Comparison of ENCODE assay signal across 1 cellular context in genomic region chr3:134419214-134419965, GRCh38.
A peak's percentile ranks its signal among the peaks of the same experiment; 100 is the strongest.
TF ChIP-seq lines count a peak whose summit lies in the region.

No MANE protein-coding gene starts in this region.

TF ChIP-seq in HepG2, 621 proteins besides CTCF, POLR2A, EP300 and RAD21 (continued from another document and continues in another):
- TF ChIP-seq KLF11 (CRISPR knock-in tag; IDR thresholded peaks at IDR 0.05) (0 out of 2 replicates have a peak, but pooled peaks have one; percentile 27), RAD51 (IDR thresholded peaks at IDR 0.05; ENCODE audit: borderline replicate concordance) (no peak), KLF13 (CRISPR knock-in tag; IDR thresholded peaks at IDR 0.05) (no peak), ZBTB33 (CRISPR knock-in tag; IDR thresholded peaks at IDR 0.05) (no peak), NR2F1 (CRISPR knock-in tag; IDR thresholded peaks at IDR 0.05) (0 out of 4 replicates have a peak, but pooled peaks of 1 of the 2 experiments have one; percentile 39), ZNF614 (CRISPR knock-in tag; IDR thresholded peaks at IDR 0.05; ENCODE audit: borderline replicate concordance) (peak; percentile 67; the same call in 1 of the 2 replicates), ZNF569 (CRISPR knock-in tag; IDR thresholded peaks at IDR 0.05; ENCODE audit: borderline replicate concordance) (no peak), ZNF180 (CRISPR knock-in tag; IDR thresholded peaks at IDR 0.05; ENCODE audit: borderline replicate concordance, low read depth) (no peak), ZNF644 (CRISPR knock-in tag; IDR thresholded peaks at IDR 0.05; ENCODE audit: low read depth) (peak; percentile 89), ZNF18 (CRISPR knock-in tag; IDR thresholded peaks at IDR 0.05; ENCODE audit: insufficient replicate concordance) (no peak), MAX (IDR thresholded peaks at IDR 0.05) (peak; percentile 64), HOXA7 (CRISPR knock-in tag; IDR thresholded peaks at IDR 0.05) (no peak), TGIF2 (CRISPR knock-in tag; IDR thresholded peaks at IDR 0.05) (no peak), FOXJ3 (CRISPR knock-in tag; IDR thresholded peaks at IDR 0.05; ENCODE audit: borderline replicate concordance) (peak; percentile 66; the same call in 1 of the 2 replicates), ZBTB8A (CRISPR knock-in tag; IDR thresholded peaks at IDR 0.05; ENCODE audit: borderline replicate concordance, low read depth) (no peak), PAX8 (CRISPR knock-in tag; IDR thresholded peaks at IDR 0.05; ENCODE audit: borderline replicate concordance) (no peak), ZNF503 (CRISPR knock-in tag; IDR thresholded peaks at IDR 0.05) (peak; percentile 67; the same call in 1 of the 2 replicates), ZNF883 (CRISPR knock-in tag; IDR thresholded peaks at IDR 0.05; ENCODE audit: not compliant biosample characterization) (no peak), MBD4 (IDR thresholded peaks at IDR 0.05; ENCODE audit: borderline replicate concordance, low read length) (no peak), NAIF1 (CRISPR knock-in tag; IDR thresholded peaks at IDR 0.05; ENCODE audit: borderline replicate concordance) (no peak), CBFB (CRISPR knock-in tag; IDR thresholded peaks at IDR 0.05) (no peak), ZHX2 (IDR thresholded peaks at IDR 0.05; ENCODE audit: low read depth) (no peak), ZHX2 (CRISPR knock-in tag; IDR thresholded peaks at IDR 0.05; ENCODE audit: borderline replicate concordance) (no peak), RFXAP (CRISPR knock-in tag; IDR thresholded peaks at IDR 0.05; ENCODE audit: borderline replicate concordance) (peak; percentile 51; the same call in 1 of the 2 replicates), POGK (CRISPR knock-in tag; conservative IDR thresholded peaks at IDR 0.05) (no peak), ZNF460 (CRISPR knock-in tag; IDR thresholded peaks at IDR 0.05; ENCODE audit: borderline replicate concordance) (no peak; the same call in 1 of the 2 replicates), E2F2 (CRISPR knock-in tag; IDR thresholded peaks at IDR 0.05; ENCODE audit: borderline replicate concordance) (no peak), NR3C1 (CRISPR knock-in tag; IDR thresholded peaks at IDR 0.05) (no peak), ZNF577 (CRISPR knock-in tag; IDR thresholded peaks at IDR 0.05; ENCODE audit: borderline replicate concordance, low read depth) (no peak), HDAC6 (IDR thresholded peaks at IDR 0.05; ENCODE audit: low read depth, low read length) (no peak), MED8 (CRISPR knock-in tag; IDR thresholded peaks at IDR 0.05; ENCODE audit: insufficient replicate concordance) (no peak), NRL (CRISPR knock-in tag; IDR thresholded peaks at IDR 0.05; ENCODE audit: borderline replicate concordance) (no peak), ZNF281 (CRISPR knock-in tag; IDR thresholded peaks at IDR 0.05; ENCODE audit: borderline replicate concordance) (peak; percentile 59; the same call in 1 of the 2 replicates), PHB2 (IDR thresholded peaks at IDR 0.05; ENCODE audit: partially characterized antibody) (no peak), ELF1 (CRISPR knock-in tag; IDR thresholded peaks at IDR 0.05) (no peak)
- TF ChIP-seq, protein P1, sequence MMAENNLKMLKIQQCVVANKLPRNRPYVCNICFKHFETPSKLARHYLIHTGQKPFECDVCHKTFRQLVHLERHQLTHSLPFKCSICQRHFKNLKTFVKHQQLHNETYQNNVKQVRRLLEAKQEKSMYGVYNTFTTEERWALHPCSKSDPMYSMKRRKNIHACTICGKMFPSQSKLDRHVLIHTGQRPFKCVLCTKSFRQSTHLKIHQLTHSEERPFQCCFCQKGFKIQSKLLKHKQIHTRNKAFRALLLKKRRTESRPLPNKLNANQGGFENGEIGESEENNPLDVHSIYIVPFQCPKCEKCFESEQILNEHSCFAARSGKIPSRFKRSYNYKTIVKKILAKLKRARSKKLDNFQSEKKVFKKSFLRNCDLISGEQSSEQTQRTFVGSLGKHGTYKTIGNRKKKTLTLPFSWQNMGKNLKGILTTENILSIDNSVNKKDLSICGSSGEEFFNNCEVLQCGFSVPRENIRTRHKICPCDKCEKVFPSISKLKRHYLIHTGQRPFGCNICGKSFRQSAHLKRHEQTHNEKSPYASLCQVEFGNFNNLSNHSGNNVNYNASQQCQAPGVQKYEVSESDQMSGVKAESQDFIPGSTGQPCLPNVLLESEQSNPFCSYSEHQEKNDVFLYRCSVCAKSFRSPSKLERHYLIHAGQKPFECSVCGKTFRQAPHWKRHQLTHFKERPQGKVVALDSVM (CRISPR knock-in tag; IDR thresholded peaks at IDR 0.05) = no peak
- TF ChIP-seq, protein P2, sequence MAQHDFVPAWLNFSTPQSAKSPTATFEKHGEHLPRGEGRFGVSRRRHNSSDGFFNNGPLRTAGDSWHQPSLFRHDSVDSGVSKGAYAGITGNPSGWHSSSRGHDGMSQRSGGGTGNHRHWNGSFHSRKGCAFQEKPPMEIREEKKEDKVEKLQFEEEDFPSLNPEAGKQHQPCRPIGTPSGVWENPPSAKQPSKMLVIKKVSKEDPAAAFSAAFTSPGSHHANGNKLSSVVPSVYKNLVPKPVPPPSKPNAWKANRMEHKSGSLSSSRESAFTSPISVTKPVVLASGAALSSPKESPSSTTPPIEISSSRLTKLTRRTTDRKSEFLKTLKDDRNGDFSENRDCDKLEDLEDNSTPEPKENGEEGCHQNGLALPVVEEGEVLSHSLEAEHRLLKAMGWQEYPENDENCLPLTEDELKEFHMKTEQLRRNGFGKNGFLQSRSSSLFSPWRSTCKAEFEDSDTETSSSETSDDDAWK (CRISPR knock-in tag; IDR thresholded peaks at IDR 0.05) = no peak
